Comparison of ENCODE assay signal across 8 cellular contexts in genomic region chr2:105790467-105791118, GRCh38. TPM values are rescaled to one million over a fixed set of nuclear protein-coding genes. Genes with fewer than 3 reads are reported as not detected.
DNase-seq lines count a peak whose midpoint lies in the region; ATAC-seq and TF ChIP-seq lines count a peak whose summit lies in the region.

No MANE protein-coding gene starts in this region.

- peak overlapping the region; percentile 98 for H3K27ac Mint-ChIP-seq in activated CD8-positive, alpha-beta T cell treated with anti-CD3 and anti-CD28 coated beads, Interleukin-2, amount 10 ng/mL, durations not matched to agents 7 days and 5 days
- no peak overlapping the region for H3K27ac Mint-ChIP-seq in WTC11

- no peak overlapping the region for H2BK15ac ChIP-seq in mesendoderm (replicated peaks; ENCODE audit: low read depth)

- no peak overlapping the region for H2BK120ac ChIP-seq in mesendoderm (ENCODE audit: low read depth, low read length)

- H3K27ac ChIP-seq in mesendoderm (ENCODE audit: low read depth, low read length): no peak overlapping the region

- peaks cover 90% of the 10 kb centered on the region for H3K4me1 Mint-ChIP-seq in activated CD8-positive, alpha-beta T cell treated with anti-CD3 and anti-CD28 coated beads, Interleukin-2, amount 10 ng/mL, durations not matched to agents 7 days and 5 days (ENCODE audit: low read depth)
- peaks cover 70% of the 10 kb centered on the region for H3K4me1 Mint-ChIP-seq in WTC11

- no peaks in the 10 kb centered on the region for H3K36me3 ChIP-seq in mesendoderm (ENCODE audit: control insufficient read depth, insufficient read depth, low read length)

- no peak overlapping the region for H3K9ac ChIP-seq in mesendoderm (ENCODE audit: low read length)

- H3K56ac ChIP-seq in mesendoderm (ENCODE audit: low read length): no peak overlapping the region

- no peak overlapping the region for H3K4me3 ChIP-seq in mesendoderm (ENCODE audit: low read length)

- peaks cover 67% of the 10 kb centered on the region for H3K79me2 ChIP-seq in mesendoderm (ENCODE audit: control insufficient read depth, insufficient read depth, low read length)

- peak overlapping the region; percentile 73 for H3K4me3 Mint-ChIP-seq in activated CD8-positive, alpha-beta T cell treated with anti-CD3 and anti-CD28 coated beads, Interleukin-2, amount 10 ng/mL, durations not matched to agents 7 days and 5 days
- H3K4me3 Mint-ChIP-seq in WTC11: no peak overlapping the region

- peaks cover 35% of the 10 kb centered on the region for H3K79me1 ChIP-seq in mesendoderm (ENCODE audit: low read length)

- H4K8ac ChIP-seq in mesendoderm (ENCODE audit: low read depth, low read length): no peak overlapping the region

- no peaks in the 10 kb centered on the region for H3K27me3 ChIP-seq in mesendoderm (ENCODE audit: insufficient read depth, low read length, poor library complexity)

- H3K27me3 Mint-ChIP-seq in activated CD8-positive, alpha-beta T cell treated with anti-CD3 and anti-CD28 coated beads, Interleukin-2, amount 10 ng/mL, durations not matched to agents 7 days and 5 days (ENCODE audit: low read depth): no peaks in the 10 kb centered on the region
- H3K27me3 Mint-ChIP-seq in WTC11 (ENCODE audit: low read depth): no peaks in the 10 kb centered on the region

- no peak overlapping the region for H2AK5ac ChIP-seq in mesendoderm (ENCODE audit: low read length)

- no peak for TF ChIP-seq POLR2A in erythroblast (IDR thresholded peaks at IDR 0.05; ENCODE audit: low read length)

- no peak overlapping the region for H3K4me2 ChIP-seq in mesendoderm (ENCODE audit: low read length)

- peaks cover 48% of the 10 kb centered on the region for H3K36me3 Mint-ChIP-seq in activated CD8-positive, alpha-beta T cell treated with anti-CD3 and anti-CD28 coated beads, Interleukin-2, amount 10 ng/mL, durations not matched to agents 7 days and 5 days (ENCODE audit: low read depth)
- no peaks in the 10 kb centered on the region for H3K36me3 Mint-ChIP-seq in WTC11

- CTCF ChIA-PET in activated CD8-positive, alpha-beta T cell treated with anti-CD3 and anti-CD28 coated beads, Interleukin-2, amount 10 ng/mL, durations not matched to agents 7 days and 5 days (lab: Charles Lee): interaction anchor here (0.7 to 6.3 kb wide), 17 partner anchors 8 to 307 kb away, joined by 3 to 54 read pairs (median 5); no protein-coding TSS in a partner anchor
- CTCF ChIA-PET in WTC11 (lab: Charles Lee): no interaction called here

- no peaks in the 10 kb centered on the region for H3K9me3 Mint-ChIP-seq in activated CD8-positive, alpha-beta T cell treated with anti-CD3 and anti-CD28 coated beads, Interleukin-2, amount 10 ng/mL, durations not matched to agents 7 days and 5 days (ENCODE audit: insufficient read depth)
- peaks cover 5% of the 10 kb centered on the region; the same call in 1 of the 2 replicates for H3K9me3 Mint-ChIP-seq in WTC11

- H3K18ac ChIP-seq in mesendoderm (ENCODE audit: low read length): no peak overlapping the region

- no peak overlapping the region for H4K5ac ChIP-seq in mesendoderm (ENCODE audit: low read length)

- DNase-seq in activated CD8-positive, alpha-beta T cell treated with anti-CD3 and anti-CD28 coated beads, Interleukin-2, amount 10 ng/mL, durations not matched to agents 7 days and 5 days: no peak
- DNase-seq in mesendoderm (no peak), AML-193 (lab: John Stamatoyannopoulos, UW) (no peak), erythroblast (lab: John Stamatoyannopoulos, UW) (no peak), WTC11 (ENCODE audit: low spot score) (no peak), GOT3 (lab: John Stamatoyannopoulos, UW) (no peak)

- ATAC-seq in GM18909 (IDR thresholded peaks at IDR 0.05; ENCODE audit: poor library complexity, unreplicated experiment) (peak; percentile 29), HG02973 (IDR thresholded peaks at IDR 0.05; ENCODE audit: unreplicated experiment) (peak; percentile 15), WTC11 (no peak)
- peak; percentile 4 for ATAC-seq in activated CD8-positive, alpha-beta T cell treated with anti-CD3 and anti-CD28 coated beads, Interleukin-2, amount 10 ng/mL, durations not matched to agents 7 days and 5 days

- no peak overlapping the region for H3K4ac ChIP-seq in mesendoderm (ENCODE audit: low read depth, low read length)

- H3K4me1 ChIP-seq in mesendoderm (ENCODE audit: control insufficient read depth, low read depth, low read length): peaks cover 6% of the 10 kb centered on the region

- TF ChIP-seq CTCF in WTC11 (IDR thresholded peaks at IDR 0.05): no peak

- H3K23ac ChIP-seq in mesendoderm (ENCODE audit: low read length): peak overlapping the region; percentile 60

- no CpG with 5 or more reads among the region's 9 CpGs for WGBS in mesendoderm (ENCODE audit: extremely low coverage, insufficient coverage, low lambda C conversion rate)

- POLR2A ChIA-PET in activated CD8-positive, alpha-beta T cell treated with anti-CD3 and anti-CD28 coated beads, Interleukin-2, amount 10 ng/mL, durations not matched to agents 7 days and 5 days (lab: Charles Lee): interaction anchor here (0.6 to 3.2 kb wide), 15 partner anchors 8 to 304 kb away, joined by 3 to 26 read pairs (median 4); no protein-coding TSS in a partner anchor
- POLR2A ChIA-PET in WTC11 (lab: Charles Lee): no interaction called here

- no peak overlapping the region for H2BK5ac ChIP-seq in mesendoderm (ENCODE audit: low read length)

TF ChIP-seq in WTC11, 78 proteins besides CTCF, POLR2A, EP300 and RAD21 (continues in another document):
- TF ChIP-seq, protein P1, sequence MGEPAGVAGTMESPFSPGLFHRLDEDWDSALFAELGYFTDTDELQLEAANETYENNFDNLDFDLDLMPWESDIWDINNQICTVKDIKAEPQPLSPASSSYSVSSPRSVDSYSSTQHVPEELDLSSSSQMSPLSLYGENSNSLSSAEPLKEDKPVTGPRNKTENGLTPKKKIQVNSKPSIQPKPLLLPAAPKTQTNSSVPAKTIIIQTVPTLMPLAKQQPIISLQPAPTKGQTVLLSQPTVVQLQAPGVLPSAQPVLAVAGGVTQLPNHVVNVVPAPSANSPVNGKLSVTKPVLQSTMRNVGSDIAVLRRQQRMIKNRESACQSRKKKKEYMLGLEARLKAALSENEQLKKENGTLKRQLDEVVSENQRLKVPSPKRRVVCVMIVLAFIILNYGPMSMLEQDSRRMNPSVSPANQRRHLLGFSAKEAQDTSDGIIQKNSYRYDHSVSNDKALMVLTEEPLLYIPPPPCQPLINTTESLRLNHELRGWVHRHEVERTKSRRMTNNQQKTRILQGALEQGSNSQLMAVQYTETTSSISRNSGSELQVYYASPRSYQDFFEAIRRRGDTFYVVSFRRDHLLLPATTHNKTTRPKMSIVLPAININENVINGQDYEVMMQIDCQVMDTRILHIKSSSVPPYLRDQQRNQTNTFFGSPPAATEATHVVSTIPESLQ (CRISPR knock-in tag; IDR thresholded peaks at IDR 0.05): no peak
- TF ChIP-seq, protein P2, sequence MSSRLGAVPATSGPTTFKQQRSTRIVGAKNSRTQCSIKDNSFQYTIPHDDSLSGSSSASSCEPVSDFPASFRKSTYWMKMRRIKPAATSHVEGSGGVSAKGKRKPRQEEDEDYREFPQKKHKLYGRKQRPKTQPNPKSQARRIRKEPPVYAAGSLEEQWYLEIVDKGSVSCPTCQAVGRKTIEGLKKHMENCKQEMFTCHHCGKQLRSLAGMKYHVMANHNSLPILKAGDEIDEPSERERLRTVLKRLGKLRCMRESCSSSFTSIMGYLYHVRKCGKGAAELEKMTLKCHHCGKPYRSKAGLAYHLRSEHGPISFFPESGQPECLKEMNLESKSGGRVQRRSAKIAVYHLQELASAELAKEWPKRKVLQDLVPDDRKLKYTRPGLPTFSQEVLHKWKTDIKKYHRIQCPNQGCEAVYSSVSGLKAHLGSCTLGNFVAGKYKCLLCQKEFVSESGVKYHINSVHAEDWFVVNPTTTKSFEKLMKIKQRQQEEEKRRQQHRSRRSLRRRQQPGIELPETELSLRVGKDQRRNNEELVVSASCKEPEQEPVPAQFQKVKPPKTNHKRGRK (CRISPR knock-in tag; IDR thresholded peaks at IDR 0.05; ENCODE audit: borderline replicate concordance): no peak
- TF ChIP-seq ZNF281 (CRISPR knock-in tag; IDR thresholded peaks at IDR 0.05) (no peak), NFYB (CRISPR knock-in tag; conservative IDR thresholded peaks at IDR 0.05; ENCODE audit: low read depth) (no peak), SMAD4 (CRISPR knock-in tag; IDR thresholded peaks at IDR 0.05) (no peak), ZNF263 (CRISPR knock-in tag; IDR thresholded peaks at IDR 0.05; ENCODE audit: low read depth) (no peak), PRRX2 (CRISPR knock-in tag; IDR thresholded peaks at IDR 0.05) (no peak)

RNA-seq across cellular contexts. Expression of gene NCK2, which starts 45.9 kb away (rescaled TPM):
- total RNA-seq in activated CD8-positive, alpha-beta T cell treated with anti-CD3 and anti-CD28 coated beads, Interleukin-2, amount 10 ng/mL, durations not matched to agents 7 days and 5 days: 10 to 100 TPM; 60.7 to 61.3 TPM
- 76.8 TPM for polyA plus RNA-seq in mesendoderm (2013, experiment 1 of 2)
- polyA plus RNA-seq in mesendoderm (2013, experiment 2 of 2): 75.2 TPM
- total RNA-seq in WTC11 (2021): 63.7 to 75.4 TPM (median 65.1 TPM) in 3 replicates
